Comparison of ENCODE assay signal across 13 cellular contexts in the genomic region with DNA sequence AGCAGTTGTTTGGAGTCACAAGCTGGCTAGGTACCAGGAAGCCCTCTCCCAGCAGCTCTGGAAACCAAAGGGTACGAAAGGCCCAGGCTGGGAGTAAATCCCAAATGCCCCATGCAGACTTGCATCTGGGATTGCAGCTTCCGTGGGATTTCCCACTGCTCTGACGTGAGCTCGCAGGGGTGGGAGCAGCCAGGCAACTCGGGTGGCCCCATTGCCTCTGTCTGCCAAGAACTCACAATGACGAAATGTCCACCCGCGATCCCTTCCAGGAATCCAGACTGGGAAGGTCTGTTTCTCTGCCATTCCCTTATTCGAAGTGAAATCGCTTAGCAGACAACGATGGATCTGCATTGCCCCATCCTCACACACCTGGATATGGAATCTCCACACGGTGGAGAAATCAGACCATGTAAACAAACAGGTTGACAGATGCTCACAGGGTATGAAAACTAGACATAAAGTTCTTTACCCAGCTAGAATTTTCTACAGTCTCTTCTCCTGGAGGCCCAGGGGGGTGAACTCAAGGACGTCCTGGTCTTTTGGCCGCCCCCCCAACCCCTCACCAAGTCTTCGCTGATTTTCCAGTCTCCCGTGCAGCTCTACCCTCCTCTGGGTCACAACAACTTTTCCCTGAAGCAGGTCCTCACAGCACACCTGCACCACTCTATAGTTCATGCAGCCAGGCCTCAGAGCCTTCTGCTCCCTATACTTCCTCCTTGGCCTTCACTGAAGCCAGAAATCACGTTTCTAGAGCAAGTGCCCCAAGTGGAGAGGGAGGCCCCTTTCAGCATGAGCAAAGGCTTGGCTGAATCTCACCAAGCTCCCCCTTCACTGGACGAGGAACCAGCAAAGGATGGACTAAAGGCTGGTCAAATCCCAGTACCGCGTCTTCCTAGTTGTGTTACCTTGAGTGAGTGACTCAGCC. TPM values are rescaled to one million over a fixed set of nuclear protein-coding genes. Genes with fewer than 3 reads are reported as not detected.
DNase-seq lines count a peak whose midpoint lies in the region; ATAC-seq, FAIRE-seq and TF ChIP-seq lines count a peak whose summit lies in the region.
"Had no signal": no experiment of that assay in that cellular context is flagged by ENCODE, and none has a peak within 500 bp of the region (broad histone marks: within the 10 kb centered on the region; RNA-seq: fewer than 3 reads in every experiment).

No MANE protein-coding gene starts in this region.

- peaks cover 3% of the 10 kb centered on the region; the same call in 2 of the 3 replicates for H3K36me3 Mint-ChIP-seq in GM23338 (ENCODE audit: low read depth)
- no peaks in the 10 kb centered on the region for H3K36me3 Mint-ChIP-seq in activated CD8-positive, alpha-beta T cell treated with anti-CD3 and anti-CD28 coated beads, Interleukin-2, amount 10 ng/mL, durations not matched to agents 7 days and 5 days (ENCODE audit: low read depth)
- no peaks in the 10 kb centered on the region for H3K36me3 Mint-ChIP-seq in activated T-helper 1 cell treated with anti-CD3 and anti-CD28 coated beads, Interleukin-12 subunit alpha, Interleukin-12 subunit beta, Interleukin-2, Interleukin-4 antibody, amounts not matched to agents 30 ng/mL and 10 ng/mL and 1 ng/mL, durations not matched to agents 14 hours and 24 hours and 36 hours (ENCODE audit: low read depth)

- H3K4me1 ChIP-seq in GM23338 (ENCODE audit: insufficient read depth) (peaks cover 39% of the 10 kb centered on the region), H1 (replicated peaks in 1 of 4; ENCODE audit: control insufficient read depth in 3 of 4, insufficient read depth in 4 of 4, low read length in 3 of 4) (peaks cover 17 to 29% (median 24%) of the 10 kb centered on the region in 4 experiments), liver (ENCODE audit: control insufficient read depth in 4 of 4, insufficient read depth in 4 of 4, low read length in 3 of 4) (peaks cover 12 to 25% (median 19%) of the 10 kb centered on the region in 4 donors), stomach (peaks cover 27 to 56% (median 40%) of the 10 kb centered on the region in 4 donors)

- H4K8ac ChIP-seq in H1 (ENCODE audit: extremely low read depth, insufficient read depth, low read length): no peak overlapping the region

- TF ChIP-seq RAD21 in H1 (IDR thresholded peaks at IDR 0.05 in 1 of 2, conservative IDR thresholded peaks at IDR 0.05 in 1 of 2; ENCODE audit: low read depth in 2 of 2, low read length in 2 of 2) (no peak), liver (IDR thresholded peaks at IDR 0.05) (peak in 1 of 2 donors; percentile 58)

- intact Hi-C loops in stomach (cut with DNase I; ENCODE audit: low total_unique reads): no loop called here
- intact Hi-C loops in activated T-helper 1 cell treated with anti-CD3 and anti-CD28 coated beads, Interleukin-12 subunit alpha, Interleukin-12 subunit beta, Interleukin-2, Interleukin-4 antibody, amounts not matched to agents 30 ng/mL and 10 ng/mL and 1 ng/mL, durations not matched to agents 14 hours and 24 hours and 36 hours (cut with micrococcal nuclease): no loop called here

- H3K79me1 ChIP-seq in H1 (ENCODE audit: low read depth, low read length): no peaks in the 10 kb centered on the region

- peaks cover 16% of the 10 kb centered on the region; the same call in 2 of the 3 replicates for H3K9me3 Mint-ChIP-seq in GM23338
- H3K9me3 Mint-ChIP-seq in activated CD8-positive, alpha-beta T cell treated with anti-CD3 and anti-CD28 coated beads, Interleukin-2, amount 10 ng/mL, durations not matched to agents 7 days and 5 days (ENCODE audit: insufficient read depth): no peaks in the 10 kb centered on the region
- H3K9me3 Mint-ChIP-seq in activated T-helper 1 cell treated with anti-CD3 and anti-CD28 coated beads, Interleukin-12 subunit alpha, Interleukin-12 subunit beta, Interleukin-2, Interleukin-4 antibody, amounts not matched to agents 30 ng/mL and 10 ng/mL and 1 ng/mL, durations not matched to agents 14 hours and 24 hours and 36 hours: no peaks in the 10 kb centered on the region
- H3K9me3 Mint-ChIP-seq: effector memory CD8-positive, alpha-beta T cell; stimulated activated naive CD8-positive, alpha-beta T cell treated with anti-CD3 and anti-CD28 coated beads, Interleukin-15, amount 100 ng/mL, for 72 hours had no signal

- no peak overlapping the region for H2AFZ ChIP-seq in GM23338
- no peak overlapping the region for H2AFZ ChIP-seq in H1 (ENCODE audit: low read length)

- no peak overlapping the region for H3K4me3 ChIP-seq in GM23338
- no peak overlapping the region for H3K4me3 ChIP-seq in H1 (ENCODE audit: extremely low read depth in 1 of 4, insufficient read depth in 2 of 4, low read depth in 3 of 4, low read length in 4 of 4)
- H3K4me3 ChIP-seq in liver (ENCODE audit: low read depth in 1 of 3, low read length in 3 of 3): no peak overlapping the region
- no peak overlapping the region for H3K4me3 ChIP-seq in stomach

- H2BK120ac ChIP-seq in H1 (replicated peaks; ENCODE audit: low read depth, low read length): no peak overlapping the region

- no peaks in the 10 kb centered on the region for H3K27me3 Mint-ChIP-seq in GM23338 (ENCODE audit: insufficient read depth, low read depth, poor library complexity)
- peaks cover 8% of the 10 kb centered on the region for H3K27me3 Mint-ChIP-seq in activated CD8-positive, alpha-beta T cell treated with anti-CD3 and anti-CD28 coated beads, Interleukin-2, amount 10 ng/mL, durations not matched to agents 7 days and 5 days (ENCODE audit: low read depth)
- peaks cover 10% of the 10 kb centered on the region for H3K27me3 Mint-ChIP-seq in activated T-helper 1 cell treated with anti-CD3 and anti-CD28 coated beads, Interleukin-12 subunit alpha, Interleukin-12 subunit beta, Interleukin-2, Interleukin-4 antibody, amounts not matched to agents 30 ng/mL and 10 ng/mL and 1 ng/mL, durations not matched to agents 14 hours and 24 hours and 36 hours (ENCODE audit: insufficient read depth)
- H3K27me3 Mint-ChIP-seq: stimulated activated naive CD8-positive, alpha-beta T cell treated with anti-CD3 and anti-CD28 coated beads, Interleukin-15, amount 100 ng/mL, for 72 hours had no signal

- H3K27ac ChIP-seq in GM23338 (ENCODE audit: low read depth) (no peak overlapping the region; the same call in 1 of the 2 replicates), H1 (ENCODE audit: low read depth, low read length) (no peak overlapping the region), liver (ENCODE audit: low read depth in 1 of 2, low read length in 2 of 2) (peak overlapping the region; percentile 37 to 63), stomach (peak overlapping the region in 4 of 5 donors; percentile 38 to 67 (median 58))

- no peak overlapping the region for H3K4ac ChIP-seq in H1 (replicated peaks; ENCODE audit: insufficient read length, low read depth, low read length)

- H3K79me2 ChIP-seq in GM23338 (replicated peaks; ENCODE audit: insufficient read depth) (no peaks in the 10 kb centered on the region), H1 (ENCODE audit: control insufficient read depth in 1 of 2, insufficient read depth in 2 of 2, low read length in 2 of 2) (no peaks in the 10 kb centered on the region)

- CTCF ChIA-PET in H1 (lab: Charles Lee; ENCODE audit: partially characterized antibody): interaction anchor here (0.8 to 2.8 kb wide), 10 partner anchors 13 to 123 kb away, joined by 3 to 18 read pairs (median 3); no protein-coding TSS in a partner anchor
- CTCF ChIA-PET in activated CD8-positive, alpha-beta T cell treated with anti-CD3 and anti-CD28 coated beads, Interleukin-2, amount 10 ng/mL, durations not matched to agents 7 days and 5 days (lab: Charles Lee): no interaction called here

- peak overlapping the region; percentile 11; the same call in 1 of the 2 replicates for H3K27ac Mint-ChIP-seq in GM23338
- H3K27ac Mint-ChIP-seq in activated CD8-positive, alpha-beta T cell treated with anti-CD3 and anti-CD28 coated beads, Interleukin-2, amount 10 ng/mL, durations not matched to agents 7 days and 5 days: no peak overlapping the region
- no peak overlapping the region for H3K27ac Mint-ChIP-seq in activated T-helper 1 cell treated with anti-CD3 and anti-CD28 coated beads, Interleukin-12 subunit alpha, Interleukin-12 subunit beta, Interleukin-2, Interleukin-4 antibody, amounts not matched to agents 30 ng/mL and 10 ng/mL and 1 ng/mL, durations not matched to agents 14 hours and 24 hours and 36 hours
- H3K27ac Mint-ChIP-seq: effector memory CD8-positive, alpha-beta T cell had no signal

- ATAC-seq in GM23338 (no peak), HG03378 (IDR thresholded peaks at IDR 0.05; ENCODE audit: unreplicated experiment) (no peak), GM18907 (IDR thresholded peaks at IDR 0.05; ENCODE audit: unreplicated experiment) (no peak)
- no peak for ATAC-seq in activated CD8-positive, alpha-beta T cell treated with anti-CD3 and anti-CD28 coated beads, Interleukin-2, amount 10 ng/mL, durations not matched to agents 7 days and 5 days
- ATAC-seq: effector memory CD8-positive, alpha-beta T cell; stimulated activated naive CD8-positive, alpha-beta T cell treated with anti-CD3 and anti-CD28 coated beads, Interleukin-15, amount 100 ng/mL, for 72 hours had no signal

- H3K27me3 ChIP-seq in GM23338 (ENCODE audit: insufficient read depth): no peaks in the 10 kb centered on the region
- no peaks in the 10 kb centered on the region for H3K27me3 ChIP-seq in H1 (replicated peaks in 1 of 4; ENCODE audit: control insufficient read depth in 3 of 4, extremely low read depth in 1 of 4, insufficient read depth in 3 of 4, low read length in 3 of 4)
- no peaks in the 10 kb centered on the region for H3K27me3 ChIP-seq in liver (ENCODE audit: control insufficient read depth in 4 of 4, insufficient read depth in 4 of 4, low read length in 3 of 4)
- H3K27me3 ChIP-seq in stomach: no peaks in the 10 kb centered on the region

- POLR2A ChIA-PET in H1 (lab: Charles Lee; ENCODE audit: partially characterized antibody): interaction anchor here (0.8 to 1.3 kb wide), 3 partner anchors 9 to 13 kb away, joined by 3 to 4 read pairs (median 3); no protein-coding TSS in a partner anchor
- POLR2A ChIA-PET in activated CD8-positive, alpha-beta T cell treated with anti-CD3 and anti-CD28 coated beads, Interleukin-2, amount 10 ng/mL, durations not matched to agents 7 days and 5 days (lab: Charles Lee): no interaction called here

- H3K36me3 ChIP-seq in GM23338 (ENCODE audit: insufficient read depth): no peaks in the 10 kb centered on the region
- no peaks in the 10 kb centered on the region for H3K36me3 ChIP-seq in H1 (ENCODE audit: control insufficient read depth in 2 of 4, insufficient read depth in 4 of 4, low read length in 3 of 4)
- H3K36me3 ChIP-seq in liver (ENCODE audit: control insufficient read depth in 4 of 4, insufficient read depth in 3 of 4, low read depth in 1 of 4, low read length in 3 of 4): no peaks in the 10 kb centered on the region
- no peaks in the 10 kb centered on the region for H3K36me3 ChIP-seq in stomach

- no peaks in the 10 kb centered on the region for H3K9me2 ChIP-seq in GM23338 (ENCODE audit: insufficient read depth)

- TF ChIP-seq CTCF in GM23338 (conservative IDR thresholded peaks at IDR 0.05; ENCODE audit: low read depth in 2 of 2): no peak
- no peak for TF ChIP-seq CTCF in H1 (IDR thresholded peaks at IDR 0.05; ENCODE audit: control extremely low read depth in 1 of 3, insufficient read depth in 1 of 3, low read depth in 1 of 3, low read length in 3 of 3)
- no peak for TF ChIP-seq CTCF in liver (IDR thresholded peaks at IDR 0.05; ENCODE audit: low read depth, low read length, missing input control)
- TF ChIP-seq CTCF in stomach (IDR thresholded peaks at IDR 0.05): no peak

- WGBS in H1 (ENCODE audit: extremely low coverage in 1 of 2, insufficient coverage in 1 of 2, insufficient read length in 1 of 2, insufficient replicate concordance in 2 of 2, low coverage in 1 of 2, low lambda C conversion rate in 2 of 2, missing lambda C conversion rate in 1 of 2), 2 experiments: 85% methylated on average over 20 of the region's 20 CpGs; no CpG with 5 or more reads in 1 of the 2 experiments
- WGBS in liver: 52% methylated on average over 20 of the region's 20 CpGs
- WGBS in stomach, 5 donors: 54 to 61% (median 56%) methylated on average over 16 to 20 of the region's 20 CpGs

- H4K5ac ChIP-seq in H1 (ENCODE audit: insufficient read length, low read depth, low read length): no peak overlapping the region

- no peak overlapping the region for H3K14ac ChIP-seq in H1 (ENCODE audit: insufficient read length)

- 0 out of 4 replicates have a peak, but pooled peaks cover 0 to 5% of the 10 kb centered on the region in 2 experiments for H3K9me3 ChIP-seq in H1 (ENCODE audit: insufficient read depth in 2 of 2, low read depth in 1 of 2, low read length in 1 of 2)
- no peaks in the 10 kb centered on the region for H3K9me3 ChIP-seq in liver (ENCODE audit: control insufficient read depth in 4 of 4, low read length in 3 of 4)
- no peaks in the 10 kb centered on the region for H3K9me3 ChIP-seq in stomach

- peak overlapping the region; percentile 40 for H2BK20ac ChIP-seq in H1 (ENCODE audit: low read length)

- peak overlapping the region; percentile 89; the same call in 1 of the 2 replicates for H2AK5ac ChIP-seq in H1 (ENCODE audit: low read depth, low read length)

- no peak overlapping the region for H3K23ac ChIP-seq in H1 (ENCODE audit: insufficient read length)

- no peak for TF ChIP-seq EP300 in H1 (IDR thresholded peaks at IDR 0.05; ENCODE audit: borderline replicate concordance in 1 of 2, low read depth in 2 of 2, low read length in 2 of 2)
- TF ChIP-seq EP300 in stomach (IDR thresholded peaks at IDR 0.05): peak; percentile 49

- H3K4me3 Mint-ChIP-seq in GM23338: no peak overlapping the region
- no peak overlapping the region for H3K4me3 Mint-ChIP-seq in activated CD8-positive, alpha-beta T cell treated with anti-CD3 and anti-CD28 coated beads, Interleukin-2, amount 10 ng/mL, durations not matched to agents 7 days and 5 days
- H3K4me3 Mint-ChIP-seq in activated T-helper 1 cell treated with anti-CD3 and anti-CD28 coated beads, Interleukin-12 subunit alpha, Interleukin-12 subunit beta, Interleukin-2, Interleukin-4 antibody, amounts not matched to agents 30 ng/mL and 10 ng/mL and 1 ng/mL, durations not matched to agents 14 hours and 24 hours and 36 hours: no peak overlapping the region
- H3K4me3 Mint-ChIP-seq: effector memory CD8-positive, alpha-beta T cell; stimulated activated naive CD8-positive, alpha-beta T cell treated with anti-CD3 and anti-CD28 coated beads, Interleukin-15, amount 100 ng/mL, for 72 hours had no signal

- 0 out of 2 replicates have a peak, but pooled peaks cover 5% of the 10 kb centered on the region for H3F3A ChIP-seq in GM23338 (replicated peaks; ENCODE audit: low read depth)

- H3K56ac ChIP-seq in H1 (replicated peaks; ENCODE audit: insufficient read length, low read depth, low read length): no peak overlapping the region

- no peak for FAIRE-seq in H1 (lab: Jason Lieb, UNC)

- no peak for TF ChIP-seq POLR2A in H1 (IDR thresholded peaks at IDR 0.05; ENCODE audit: control extremely low read depth in 1 of 2, low read depth in 2 of 2, low read length in 2 of 2)
- TF ChIP-seq POLR2A in stomach (IDR thresholded peaks at IDR 0.05): no peak

- 0 out of 2 replicates have a peak overlapping the region, but pooled peaks have one; percentile 8 for H2BK15ac ChIP-seq in H1 (ENCODE audit: low read length)

- H3K4me2 ChIP-seq in GM23338: no peak overlapping the region
- peak overlapping the region in 1 of 2 experiments; percentile 35; a peak in 1 of 4 replicates for H3K4me2 ChIP-seq in H1 (ENCODE audit: insufficient read depth in 1 of 2, low read depth in 2 of 2, low read length in 2 of 2)

- H3K9ac ChIP-seq in H1 (replicated peaks in 1 of 4; ENCODE audit: extremely low read depth in 1 of 4, low read depth in 3 of 4, low read length in 3 of 4) (no peak overlapping the region; a peak in 1 of 7 replicates), liver (ENCODE audit: low read depth in 1 of 2, low read length in 2 of 2) (no peak overlapping the region)

- DNase-seq in GM23338 (ENCODE audit: low spot score) (no peak), H1 (ENCODE audit: low read depth in 1 of 2, low spot score in 2 of 2) (no peak), stomach (no peak)
- DNase-seq in activated CD8-positive, alpha-beta T cell treated with anti-CD3 and anti-CD28 coated beads, Interleukin-2, amount 10 ng/mL, durations not matched to agents 7 days and 5 days: no peak
- DNase-seq in activated T-helper 1 cell treated with anti-CD3 and anti-CD28 coated beads, Interleukin-12 subunit alpha, Interleukin-12 subunit beta, Interleukin-2, Interleukin-4 antibody, amounts not matched to agents 30 ng/mL and 10 ng/mL and 1 ng/mL, durations not matched to agents 14 hours and 24 hours and 36 hours (ENCODE audit: low spot score): no peak
- DNase-seq: activated naive CD4-positive, alpha-beta T cell; effector memory CD8-positive, alpha-beta T cell; NCI-H1417 treated with DMSO at 0.1 percent for 48 hours; stimulated activated CD4-positive, alpha-beta T cell treated with anti-CD3 and anti-CD28 coated beads, Interleukin-15, amount 100 ng/mL, for 24 hours; stimulated activated naive CD8-positive, alpha-beta T cell treated with anti-CD3 and anti-CD28 coated beads, Interleukin-15, amount 100 ng/mL, for 72 hours had no signal

- peak overlapping the region; percentile 36 for H4K91ac ChIP-seq in H1 (replicated peaks; ENCODE audit: insufficient read length, low read length)

- no peaks in the 10 kb centered on the region for H4K20me1 ChIP-seq in GM23338 (replicated peaks; ENCODE audit: insufficient read depth)
- H4K20me1 ChIP-seq in H1 (replicated peaks in 1 of 2; ENCODE audit: control insufficient read depth in 1 of 2, insufficient read depth in 2 of 2, low read length in 2 of 2): no peaks in the 10 kb centered on the region

- peaks cover 47% of the 10 kb centered on the region for H3K4me1 Mint-ChIP-seq in GM23338
- H3K4me1 Mint-ChIP-seq in activated CD8-positive, alpha-beta T cell treated with anti-CD3 and anti-CD28 coated beads, Interleukin-2, amount 10 ng/mL, durations not matched to agents 7 days and 5 days (ENCODE audit: low read depth): no peaks in the 10 kb centered on the region
- no peaks in the 10 kb centered on the region for H3K4me1 Mint-ChIP-seq in activated T-helper 1 cell treated with anti-CD3 and anti-CD28 coated beads, Interleukin-12 subunit alpha, Interleukin-12 subunit beta, Interleukin-2, Interleukin-4 antibody, amounts not matched to agents 30 ng/mL and 10 ng/mL and 1 ng/mL, durations not matched to agents 14 hours and 24 hours and 36 hours (ENCODE audit: low read depth)
- H3K4me1 Mint-ChIP-seq: stimulated activated naive CD8-positive, alpha-beta T cell treated with anti-CD3 and anti-CD28 coated beads, Interleukin-15, amount 100 ng/mL, for 72 hours had no signal

- H2BK5ac ChIP-seq in H1 (ENCODE audit: low read depth, low read length): no peak overlapping the region

- H2BK12ac ChIP-seq in H1 (ENCODE audit: low read depth, low read length): peak overlapping the region; percentile 62; the same call in 1 of the 2 replicates

- H3K23me2 ChIP-seq in H1 (ENCODE audit: low read depth, low read length): peaks cover 5% of the 10 kb centered on the region; the same call in 1 of the 2 replicates

- H3K18ac ChIP-seq in H1 (ENCODE audit: extremely low read depth, low read length): peak overlapping the region; percentile 55; the same call in 1 of the 2 replicates

RNA-seq across cellular contexts. Expression of gene SH3PXD2A, which starts 20.0 kb away (rescaled TPM):
- total RNA-seq in GM23338 (2014; rRNA removed; shearing (Covaris generic)): 4.6 and 5.0 TPM in 2 replicates
- polyA plus RNA-seq in GM23338 (2016; fragmentation: Nextera tagmentation; extraction: Ambion mirVana) (1.8 and 1.9 TPM in 2 replicates), H1 (2011; rRNA removed) (5.4 and 7.9 TPM in 2 replicates), liver (1 to 10 TPM in 1 of 2 donors, under 1 TPM in 1; 0.82 to 3.3 TPM), stomach (10 to 100 TPM; 12.8 to 42.6 (median 24.7) TPM)
- 15.3 and 16.3 TPM in 2 replicates for total RNA-seq in H1 (2021; fragmentation: NEBNext Ultra II Directional; extraction: Animal tissue kit (Norgen Biotek cat#: 25700))
- polyA plus RNA-seq in H1 (2011; cell fraction: cytosol; rRNA removed): 8.8 TPM
- 18.7 TPM for polyA plus RNA-seq in H1 (2011; cell fraction: nucleus; rRNA removed)
- 7.5 to 10.9 TPM (median 9.6 TPM) in 4 replicates for polyA plus RNA-seq in H1 (2012, experiment 1 of 2)
- polyA plus RNA-seq in H1 (2012, experiment 2 of 2): 5.7 TPM
- 6.2 TPM for polyA plus RNA-seq in H1 (2013, experiment 1 of 2)
- 6.0 TPM for polyA plus RNA-seq in H1 (2013, experiment 2 of 2)
- 5.6 TPM in 2 replicates for polyA minus RNA-seq in H1 (2011; rRNA and poly(A)+ RNA removed)
- 7.1 TPM for polyA minus RNA-seq in H1 (2011; cell fraction: cytosol; rRNA and poly(A)+ RNA removed)
- polyA minus RNA-seq in H1 (2011; cell fraction: nucleus; rRNA and poly(A)+ RNA removed): 4.9 TPM
- total RNA-seq in liver (1 to 10 TPM; 4.5 to 5.5 TPM), stomach (10 to 100 TPM; 15.2 to 51.6 (median 23.2) TPM)
- total RNA-seq in activated CD8-positive, alpha-beta T cell treated with anti-CD3 and anti-CD28 coated beads, Interleukin-2, amount 10 ng/mL, durations not matched to agents 7 days and 5 days: 1 to 10 TPM; 8.5 to 9.4 TPM
- 9.6 and 10.4 TPM in 2 replicates for total RNA-seq in activated T-helper 1 cell treated with anti-CD3 and anti-CD28 coated beads, Interleukin-12 subunit alpha, Interleukin-12 subunit beta, Interleukin-2, Interleukin-4 antibody, amounts not matched to agents 30 ng/mL and 10 ng/mL and 1 ng/mL, durations not matched to agents 14 hours and 24 hours and 36 hours

Comparison
In these comparisons a context has a peak if more than half of its experiments do, and no peak if none do; other contexts are left out.
1. H3K27ac ChIP-seq: peak in liver (2 of 2) and stomach (4 of 5); none in GM23338 (single experiment) and H1 (single experiment).